Comparison of ENCODE assay signal across 8 cellular contexts in the genomic region with DNA sequence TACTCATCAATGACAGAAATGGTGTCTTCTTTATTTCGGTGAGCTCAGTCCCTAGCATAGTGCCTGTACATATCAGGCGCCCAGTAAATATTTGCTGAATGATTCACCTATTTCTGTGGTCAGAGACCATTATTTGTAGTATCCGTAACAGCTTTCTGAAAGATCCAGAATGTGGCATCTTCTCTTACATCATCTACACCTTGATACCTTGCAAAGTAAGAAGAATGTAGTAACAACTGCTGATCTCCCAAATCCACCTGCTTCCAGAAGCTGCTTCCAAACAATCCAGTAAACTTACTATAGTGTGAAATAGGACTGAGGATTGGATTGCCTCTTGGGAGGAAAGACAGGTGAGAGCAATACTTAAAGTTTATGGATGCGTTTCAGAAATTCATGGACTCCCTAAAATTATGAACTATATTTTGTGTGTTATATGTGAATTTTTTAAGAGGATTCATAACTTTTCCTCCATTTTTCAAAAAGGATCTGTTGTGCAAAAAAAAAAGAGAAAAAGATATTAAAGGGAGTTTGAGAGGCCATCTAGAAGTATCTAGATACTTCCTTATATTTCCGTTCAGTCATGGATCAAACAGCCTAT. TPM values are rescaled to one million over a fixed set of nuclear protein-coding genes. Genes with fewer than 3 reads are reported as not detected.
A peak's percentile ranks its signal among the peaks of the same experiment; 100 is the strongest.
DNase-seq lines count a peak whose midpoint lies in the region; ATAC-seq, FAIRE-seq and TF ChIP-seq lines count a peak whose summit lies in the region.

No MANE protein-coding gene starts in this region.

- peak overlapping the region; percentile 94 for H3K4me2 ChIP-seq in A549

- DNase-seq in A549 (ENCODE audit: low read depth in 1 of 2, low spot score in 1 of 2): peak in 1 of 2 experiments; percentile 48
- peak; percentile 63 for DNase-seq in kidney glomerular epithelial cell (lab: John Stamatoyannopoulos, UW)
- DNase-seq in type B pancreatic cell (ENCODE audit: extremely low spot score, unreplicated experiment): no peak
- DNase-seq in dermis blood vessel endothelial cell: no peak

- peaks cover 39% of the 10 kb centered on the region for H3K4me1 Mint-ChIP-seq in activated naive CD8-positive, alpha-beta T cell (ENCODE audit: low read depth)
- H3K4me1 Mint-ChIP-seq in type B pancreatic cell (ENCODE audit: unreplicated experiment): peaks cover 21% of the 10 kb centered on the region

- POLR2A ChIA-PET in A549 (lab: Yijun Ruan, JAX) (interaction anchor here (0.7 to 1.5 kb wide), 16 partner anchors 8 to 466 kb away, joined by 3 to 11 read pairs (median 4); a partner anchor contains a TSS), HEK293 (lab: Yijun Ruan, JAX) (interaction anchor here (0.8 to 1.8 kb wide), 15 partner anchors 9 to 154 kb away, joined by 3 to 23 read pairs (median 4); a partner anchor contains a TSS)

- H3K27ac Mint-ChIP-seq in activated naive CD8-positive, alpha-beta T cell: peak overlapping the region; percentile 98
- peak overlapping the region; percentile 97 for H3K27ac Mint-ChIP-seq in type B pancreatic cell

- H3K4me3 ChIP-seq in A549 (peak overlapping the region; percentile 45), HEK293 (ENCODE audit: low read depth, low read length) (no peak overlapping the region; the same call in 1 of the 2 replicates)

- no peak for TF ChIP-seq EP300 in A549 (IDR thresholded peaks at IDR 0.05)

- H3K4me3 Mint-ChIP-seq in activated naive CD8-positive, alpha-beta T cell: peak overlapping the region; percentile 97
- H3K4me3 Mint-ChIP-seq in type B pancreatic cell: peak overlapping the region; percentile 99

- TF ChIP-seq POLR2A in A549 (IDR thresholded peaks at IDR 0.05; ENCODE audit: low read length): no peak

- TF ChIP-seq CTCF in A549 (IDR thresholded peaks at IDR 0.05): no peak
- TF ChIP-seq CTCF in HEK293 (tag by site-specific recombination; IDR thresholded peaks at IDR 0.05): no peak
- no peak for TF ChIP-seq CTCF in type B pancreatic cell (conservative IDR thresholded peaks at IDR 0.05)

- ATAC-seq in A549 (0 out of 6 replicates have a peak, but pooled peaks have one; percentile 1 to 14), GM19395 (IDR thresholded peaks at IDR 0.05; ENCODE audit: unreplicated experiment) (no peak), HG03439 (IDR thresholded peaks at IDR 0.05; ENCODE audit: unreplicated experiment) (no peak)

- TF ChIP-seq RAD21 in A549 (conservative IDR thresholded peaks at IDR 0.05 in 1 of 2, IDR thresholded peaks at IDR 0.05 in 1 of 2): no peak

- CTCF ChIA-PET in A549 (lab: Yijun Ruan, JAX) (interaction anchor here (0.9 to 2.2 kb wide), 10 partner anchors 9 to 306 kb away, joined by 3 to 12 read pairs (median 4); no protein-coding TSS in a partner anchor), HEK293 (lab: Yijun Ruan, JAX) (interaction anchor here (1.0 to 1.8 kb wide), 5 partner anchors 16 to 517 kb away, joined by 4 to 6 read pairs (median 5); no protein-coding TSS in a partner anchor)

- no peaks in the 10 kb centered on the region for H3K9me3 Mint-ChIP-seq in activated naive CD8-positive, alpha-beta T cell (ENCODE audit: low read depth)
- no peaks in the 10 kb centered on the region for H3K9me3 Mint-ChIP-seq in type B pancreatic cell

- no peaks in the 10 kb centered on the region for H3K9me3 ChIP-seq in A549
- H3K9me3 ChIP-seq in HEK293 (ENCODE audit: control insufficient read depth, insufficient read depth, low read depth, low read length): no peaks in the 10 kb centered on the region

- peaks cover 2% of the 10 kb centered on the region for H3K36me3 Mint-ChIP-seq in activated naive CD8-positive, alpha-beta T cell
- peaks cover 4% of the 10 kb centered on the region for H3K36me3 Mint-ChIP-seq in type B pancreatic cell

- H3K27me3 Mint-ChIP-seq in activated naive CD8-positive, alpha-beta T cell: no peaks in the 10 kb centered on the region
- H3K27me3 Mint-ChIP-seq in type B pancreatic cell: peaks cover 34% of the 10 kb centered on the region

- peak overlapping the region; percentile 81 to 82 for H3K27ac ChIP-seq in A549
- peak overlapping the region; percentile 51; the same call in 1 of the 2 replicates for H3K27ac ChIP-seq in HEK293 (ENCODE audit: extremely low read depth, low read depth, low read length)

- no peak for FAIRE-seq in A549 (lab: Jason Lieb, UNC)

- WGBS in A549 (ENCODE audit: missing lambda C conversion rate): 46% methylated on average over 5 of the region's 5 CpGs

- H3K4me1 ChIP-seq in A549 (peaks cover 23% of the 10 kb centered on the region), HEK293 (ENCODE audit: control insufficient read depth, insufficient read depth, low read length) (peaks cover 8% of the 10 kb centered on the region)

- no peaks in the 10 kb centered on the region for H3K36me3 ChIP-seq in HEK293 (ENCODE audit: control insufficient read depth in 2 of 2, insufficient read depth in 1 of 2, low read length in 2 of 2)

TF ChIP-seq in A549, 52 proteins besides CTCF, POLR2A, EP300 and RAD21:
- TF ChIP-seq, protein P1, sequence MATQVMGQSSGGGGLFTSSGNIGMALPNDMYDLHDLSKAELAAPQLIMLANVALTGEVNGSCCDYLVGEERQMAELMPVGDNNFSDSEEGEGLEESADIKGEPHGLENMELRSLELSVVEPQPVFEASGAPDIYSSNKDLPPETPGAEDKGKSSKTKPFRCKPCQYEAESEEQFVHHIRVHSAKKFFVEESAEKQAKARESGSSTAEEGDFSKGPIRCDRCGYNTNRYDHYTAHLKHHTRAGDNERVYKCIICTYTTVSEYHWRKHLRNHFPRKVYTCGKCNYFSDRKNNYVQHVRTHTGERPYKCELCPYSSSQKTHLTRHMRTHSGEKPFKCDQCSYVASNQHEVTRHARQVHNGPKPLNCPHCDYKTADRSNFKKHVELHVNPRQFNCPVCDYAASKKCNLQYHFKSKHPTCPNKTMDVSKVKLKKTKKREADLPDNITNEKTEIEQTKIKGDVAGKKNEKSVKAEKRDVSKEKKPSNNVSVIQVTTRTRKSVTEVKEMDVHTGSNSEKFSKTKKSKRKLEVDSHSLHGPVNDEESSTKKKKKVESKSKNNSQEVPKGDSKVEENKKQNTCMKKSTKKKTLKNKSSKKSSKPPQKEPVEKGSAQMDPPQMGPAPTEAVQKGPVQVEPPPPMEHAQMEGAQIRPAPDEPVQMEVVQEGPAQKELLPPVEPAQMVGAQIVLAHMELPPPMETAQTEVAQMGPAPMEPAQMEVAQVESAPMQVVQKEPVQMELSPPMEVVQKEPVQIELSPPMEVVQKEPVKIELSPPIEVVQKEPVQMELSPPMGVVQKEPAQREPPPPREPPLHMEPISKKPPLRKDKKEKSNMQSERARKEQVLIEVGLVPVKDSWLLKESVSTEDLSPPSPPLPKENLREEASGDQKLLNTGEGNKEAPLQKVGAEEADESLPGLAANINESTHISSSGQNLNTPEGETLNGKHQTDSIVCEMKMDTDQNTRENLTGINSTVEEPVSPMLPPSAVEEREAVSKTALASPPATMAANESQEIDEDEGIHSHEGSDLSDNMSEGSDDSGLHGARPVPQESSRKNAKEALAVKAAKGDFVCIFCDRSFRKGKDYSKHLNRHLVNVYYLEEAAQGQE (IDR thresholded peaks at IDR 0.05): no peak
- TF ChIP-seq MYC (IDR thresholded peaks at IDR 0.05; ENCODE audit: borderline replicate concordance, low read length) (no peak), FOSL2 (IDR thresholded peaks at IDR 0.05) (no peak), FOSL2 (CRISPR knock-in tag; IDR thresholded peaks at IDR 0.05) (peak; percentile 60)

TF ChIP-seq in HEK293, 187 proteins besides CTCF, POLR2A, EP300 and RAD21 (continues in another document):
- TF ChIP-seq ZNF2 (tag by site-specific recombination; IDR thresholded peaks at IDR 0.05): no peak
- TF ChIP-seq ZNF707 (tag by site-specific recombination; IDR thresholded peaks at IDR 0.05): no peak
- TF ChIP-seq ZNF23 (tag by site-specific recombination; IDR thresholded peaks at IDR 0.05; ENCODE audit: borderline replicate concordance): no peak
- TF ChIP-seq ZNF664 (tag by site-specific recombination; IDR thresholded peaks at IDR 0.05): no peak
- TF ChIP-seq ZNF791 (tag by site-specific recombination; IDR thresholded peaks at IDR 0.05): no peak
- no peak for TF ChIP-seq ZFP3 (tag by site-specific recombination; IDR thresholded peaks at IDR 0.05; ENCODE audit: low read depth)
- no peak for TF ChIP-seq ZNF335 (tag by site-specific recombination; conservative IDR thresholded peaks at IDR 0.05)
- TF ChIP-seq, protein P2, sequence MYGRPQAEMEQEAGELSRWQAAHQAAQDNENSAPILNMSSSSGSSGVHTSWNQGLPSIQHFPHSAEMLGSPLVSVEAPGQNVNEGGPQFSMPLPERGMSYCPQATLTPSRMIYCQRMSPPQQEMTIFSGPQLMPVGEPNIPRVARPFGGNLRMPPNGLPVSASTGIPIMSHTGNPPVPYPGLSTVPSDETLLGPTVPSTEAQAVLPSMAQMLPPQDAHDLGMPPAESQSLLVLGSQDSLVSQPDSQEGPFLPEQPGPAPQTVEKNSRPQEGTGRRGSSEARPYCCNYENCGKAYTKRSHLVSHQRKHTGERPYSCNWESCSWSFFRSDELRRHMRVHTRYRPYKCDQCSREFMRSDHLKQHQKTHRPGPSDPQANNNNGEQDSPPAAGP (tag by site-specific recombination; IDR thresholded peaks at IDR 0.05): no peak
- no peak for TF ChIP-seq ZNF555 (tag by site-specific recombination; conservative IDR thresholded peaks at IDR 0.05)
- TF ChIP-seq ZNF404 (tag by site-specific recombination; IDR thresholded peaks at IDR 0.05): no peak

RNA-seq across cellular contexts. Expression of a gene that starts 0.9 kb away (rescaled TPM):
- polyA plus RNA-seq in A549 (2011; rRNA removed): 26.4 and 26.6 TPM in 2 replicates
- polyA plus RNA-seq in A549 (2012; cell fraction: cytosol; rRNA removed): 3.8 and 5.1 TPM in 2 replicates
- 4.7 and 6.3 TPM in 2 replicates for polyA plus RNA-seq in A549 (2012; cell fraction: nucleus; rRNA removed)
- 9.9 to 10.5 TPM (median 10.3 TPM) in 3 replicates for polyA plus RNA-seq in A549 (2017; fragmentation: RNase III; extraction: RNeasy Plus Mini Kit Qiagen cat#74134 plus additional on column Dnase treatment)
- polyA minus RNA-seq in A549 (2011; rRNA and poly(A)+ RNA removed): 29.6 and 35.0 TPM in 2 replicates
- total RNA-seq in type B pancreatic cell (ENCODE audit: low replicate concordance): 29.2 and 32.3 TPM in 2 replicates
- 7.3 and 11.7 TPM in 2 replicates for total RNA-seq in dermis blood vessel endothelial cell

Comparison
In these comparisons a context has a peak if more than half of its experiments do, and no peak if none do; other contexts are left out.
1. ATAC-seq: peak in A549 (2 of 2); none in GM19395 (single experiment) and HG03439 (single experiment).